Comparison of ENCODE assay signal across 13 cellular contexts in genomic region chr20:20362774-20363435, GRCh38.
DNase-seq lines count a peak whose midpoint lies in the region; FAIRE-seq and TF ChIP-seq lines count a peak whose summit lies in the region.
"Had no signal": no experiment of that assay in that cellular context is flagged by ENCODE, and none has a peak within 500 bp of the region (broad histone marks: within the 10 kb centered on the region; RNA-seq: fewer than 3 reads in every experiment).

No MANE protein-coding gene starts in this region.

- H3K9ac ChIP-seq in OCI-LY3 (ENCODE audit: low read length): no peak overlapping the region

- peaks cover 35% of the 10 kb centered on the region for H3K27me3 ChIP-seq in OCI-LY3 (ENCODE audit: low read depth, low read length)

- peak overlapping the region; percentile 49 for H3K4me3 ChIP-seq in OCI-LY3 (ENCODE audit: low read length)

- FAIRE-seq in RCC 7860 (lab: Jason Lieb, UNC): no peak
- FAIRE-seq: small intestine had no signal

- H3K4me1 ChIP-seq in OCI-LY3 (ENCODE audit: low read length): peaks cover 15% of the 10 kb centered on the region

- DNase-seq in DMS79 treated with DMSO at 0.1 percent for 48 hours (lab: John Stamatoyannopoulos, UW) (peak; percentile 92), NCI-H128 (lab: John Stamatoyannopoulos, UW; ENCODE audit: unreplicated experiment) (peak; percentile 82), left kidney (ENCODE audit: low read depth, low spot score) (peak; percentile 76), NK-92 (lab: John Stamatoyannopoulos, UW; ENCODE audit: unreplicated experiment) (no peak), SKM-1 treated with dmso at 0.1 percent for 144 hours (lab: John Stamatoyannopoulos, UW; ENCODE audit: unreplicated experiment) (no peak), RCC 7860 (ENCODE audit: low spot score) (no peak)
- no peak for DNase-seq in activated effector memory CD4-positive, alpha-beta T cell treated with anti-CD3 and anti-CD28 coated beads, Interleukin-2, amount 50 U/mL, for 16 hours
- DNase-seq: GDM1, GOT3, small intestine, T-cell had no signal

- no peaks in the 10 kb centered on the region for H4K20me1 ChIP-seq in OCI-LY3 (ENCODE audit: insufficient read depth, low read length)

- peak overlapping the region; percentile 70 for H3K4me2 ChIP-seq in OCI-LY3 (ENCODE audit: low read length)

- no peak overlapping the region for H2AFZ ChIP-seq in OCI-LY3 (ENCODE audit: low read depth, low read length)

- no peaks in the 10 kb centered on the region for H3K36me3 ChIP-seq in OCI-LY3 (replicated peaks; ENCODE audit: low read depth, low read length)
- H3K36me3 ChIP-seq: thoracic aorta had no signal

- no peaks in the 10 kb centered on the region for H3K79me2 ChIP-seq in OCI-LY3 (ENCODE audit: low read length)

- no peak for TF ChIP-seq CTCF in OCI-LY3 (IDR thresholded peaks at IDR 0.05; ENCODE audit: low read depth, low read length)

- no peak overlapping the region for H3K27ac ChIP-seq in OCI-LY3 (ENCODE audit: low read length)
- H3K27ac ChIP-seq: thoracic aorta had no signal

- no peaks in the 10 kb centered on the region for H3K9me3 ChIP-seq in OCI-LY3 (ENCODE audit: insufficient read depth, low read length)
- H3K9me3 ChIP-seq: thoracic aorta had no signal

Comparison
In these comparisons a context has a peak if more than half of its experiments do, and no peak if none do; other contexts are left out.
1. DNase-seq: peak in DMS79 treated with DMSO at 0.1 percent for 48 hours (single experiment), NCI-H128 (single experiment) and left kidney (single experiment); none in NK-92 (single experiment), SKM-1 treated with dmso at 0.1 percent for 144 hours (single experiment), RCC 7860 (single experiment) and activated effector memory CD4-positive, alpha-beta T cell treated with anti-CD3 and anti-CD28 coated beads, Interleukin-2, amount 50 U/mL, for 16 hours (single experiment).